Comparison of ENCODE assay signal across 29 cellular contexts in the genomic region with DNA sequence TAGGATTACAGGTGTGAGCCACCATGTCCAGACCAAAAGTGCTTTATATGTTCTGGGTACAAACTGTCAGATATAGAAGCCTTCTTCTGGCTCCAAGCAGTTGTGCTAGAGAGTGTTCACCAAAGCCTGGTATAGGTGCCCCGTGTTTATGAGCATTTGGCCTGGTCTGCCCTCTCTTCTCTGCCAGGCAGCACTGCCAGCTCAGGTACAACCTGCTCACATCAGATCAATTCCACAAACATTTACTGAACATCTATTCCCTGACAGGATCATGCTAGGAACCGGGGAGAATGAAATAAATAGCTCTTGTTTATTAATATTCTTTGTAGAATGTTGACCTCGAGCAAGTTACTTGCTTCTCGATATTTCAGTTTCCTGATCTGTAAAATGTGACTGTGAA.
"Had no signal": no experiment of that assay in that cellular context is flagged by ENCODE, and none has a peak within 500 bp of the region (broad histone marks: within the 10 kb centered on the region; RNA-seq: fewer than 3 reads in every experiment).

No MANE protein-coding gene starts in this region.

- H3K36me3 Mint-ChIP-seq: naive B cell, natural killer cell, neural progenitor cell had no signal

- H3K4me3 Mint-ChIP-seq: mesothelial cell of epicardium; naive B cell; natural killer cell; nephron progenitor cell; neural progenitor cell; stimulated activated naive B cell treated with anti-CD40 and anti-IgM and Interleukin-4, amounts not matched to agents 10 μg/mL and 1 μg/mL and 100 μg/mL, for 72 hours had no signal

- H3K27ac Mint-ChIP-seq: mesothelial cell of epicardium; naive B cell; natural killer cell; nephron progenitor cell; neural progenitor cell; stimulated activated naive B cell treated with anti-CD40 and anti-IgM and Interleukin-4, amounts not matched to agents 10 μg/mL and 1 μg/mL and 100 μg/mL, for 72 hours had no signal

- DNase-seq: heart right ventricle; kidney glomerular epithelial cell; left cardiac atrium; left lung; mesendoderm; naive B cell; natural killer cell; nephron progenitor cell; occipital lobe; stimulated activated CD4-positive, alpha-beta T cell treated with anti-CD3 and anti-CD28 coated beads, Interleukin-12 subunit alpha, Interleukin-12 subunit beta, amount 100 ng/mL, for 4 hours; stimulated activated CD4-positive, alpha-beta T cell treated with anti-CD3 and anti-CD28 coated beads, Interleukin-15, amount 100 ng/mL, for 24 hours; stimulated activated CD4-positive, alpha-beta T cell treated with anti-CD3 and anti-CD28 coated beads, Interleukin-2, amount 100 ng/mL, for 24 hours; stimulated activated CD4-positive, alpha-beta T cell treated with anti-CD3 and anti-CD28 coated beads, Interleukin-4, amount 100 ng/mL, for 1 hour; stimulated activated naive B cell treated with anti-CD40 and anti-IgM and Interleukin-4, amounts not matched to agents 10 μg/mL and 1 μg/mL and 100 μg/mL, for 72 hours; stimulated activated naive CD8-positive, alpha-beta T cell treated with anti-CD3 and anti-CD28 coated beads, Interleukin-15, Interleukin-2, amounts not matched to agents 100 U/mL and 50 U/mL, for 24 hours; stomach; testis; thyroid gland; transverse colon; upper lobe of left lung had no signal

- H3K4me1 Mint-ChIP-seq: mesothelial cell of epicardium, natural killer cell had no signal

- ATAC-seq: heart right ventricle; left cardiac atrium; left lung; natural killer cell; sciatic nerve; stimulated activated naive B cell treated with anti-CD40 and anti-IgM and Interleukin-4, amounts not matched to agents 10 μg/mL and 1 μg/mL and 100 μg/mL, for 72 hours; stimulated activated naive CD8-positive, alpha-beta T cell treated with anti-CD3 and anti-CD28 coated beads, Interleukin-15, Interleukin-2, amounts not matched to agents 100 U/mL and 50 U/mL, for 24 hours had no signal

- H3K27ac ChIP-seq: heart right ventricle, hepatocyte, left lung, neural progenitor cell, neutrophil, parathyroid adenoma, right atrium auricular region, skin epidermis, stomach, testis, thyroid gland, transverse colon, upper lobe of left lung had no signal

- H3K9me3 Mint-ChIP-seq: natural killer cell, neural progenitor cell had no signal

- FAIRE-seq: keratinocyte had no signal
